9 cellular contexts compared by ENCODE assay signal in the genomic region with DNA sequence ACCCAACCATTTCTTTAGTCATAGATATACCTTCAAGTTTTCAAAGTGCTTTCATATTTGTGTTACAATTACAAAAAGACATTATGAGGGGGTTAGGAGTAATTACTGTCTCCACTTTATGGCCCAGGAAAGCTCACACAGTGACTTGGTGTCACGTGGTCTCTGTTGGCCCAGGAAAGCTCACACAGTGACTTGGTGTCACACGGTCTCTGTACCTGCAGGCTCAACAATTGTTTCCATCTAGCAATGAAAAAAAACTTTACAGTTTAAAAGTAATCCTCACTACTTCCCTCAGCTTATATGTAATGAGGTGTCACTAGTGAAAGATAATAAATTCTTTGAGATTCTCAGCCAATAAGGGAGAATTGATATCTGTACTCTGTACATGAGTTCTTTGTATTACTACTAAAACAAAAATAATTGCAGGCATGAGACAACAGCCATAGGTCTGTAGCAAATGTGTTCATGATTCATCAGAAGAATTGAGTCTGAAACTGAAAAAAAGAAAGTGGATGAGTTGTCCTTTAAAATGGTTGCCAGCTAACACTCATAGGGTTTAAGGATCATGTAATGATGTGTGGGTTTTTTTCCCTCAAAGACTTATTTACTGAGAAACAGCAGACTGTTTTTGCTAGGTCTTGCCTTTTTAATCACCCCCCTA. TPM values are rescaled to one million over a fixed set of nuclear protein-coding genes. Genes with fewer than 3 reads are reported as not detected.
A peak's percentile ranks its signal among the peaks of the same experiment; 100 is the strongest.
DNase-seq lines count a peak whose midpoint lies in the region; ATAC-seq, FAIRE-seq and TF ChIP-seq lines count a peak whose summit lies in the region.
"Had no signal": no experiment of that assay in that cellular context is flagged by ENCODE, and none has a peak within 500 bp of the region (broad histone marks: within the 10 kb centered on the region; RNA-seq: fewer than 3 reads in every experiment).

No MANE protein-coding gene starts in this region.

- ATAC-seq in HG03520 (IDR thresholded peaks at IDR 0.05; ENCODE audit: unreplicated experiment), result peak; percentile 54
- no peak for ATAC-seq in GM18909 (IDR thresholded peaks at IDR 0.05; ENCODE audit: poor library complexity, unreplicated experiment)
- ATAC-seq in upper lobe of left lung (ENCODE audit: low FRiP score in 2 of 2), result no peak
- no peak for ATAC-seq in GM21825 (IDR thresholded peaks at IDR 0.05; ENCODE audit: unreplicated experiment)

- 82 to 89% methylated on average over 2 of the region's 2 CpGs for WGBS in upper lobe of left lung, 2 donors

- H3K4me2 ChIP-seq in skeletal muscle satellite cell (ENCODE audit: low read length), result peak overlapping the region; percentile 63

- DNase-seq in GM18507 (ENCODE audit: extremely low spot score, insufficient read length, low read depth) (no peak), amniotic epithelial cell (ENCODE audit: low read depth) (peak; percentile 67), upper lobe of left lung (no peak), iPS-NIHi11 (ENCODE audit: low spot score) (no peak)
- DNase-seq: activated CD8-positive, alpha-beta memory T cell treated with anti-CD3 and anti-CD28 coated beads for 24 hours had no signal

- TF ChIP-seq EP300 in upper lobe of left lung (IDR thresholded peaks at IDR 0.05), result no peak

- peak; percentile 67 for FAIRE-seq in GM18507 (lab: Jason Lieb, UNC)

- TF ChIP-seq POLR2A in upper lobe of left lung (IDR thresholded peaks at IDR 0.05), result no peak

- H3K4me3 ChIP-seq in skeletal muscle satellite cell (ENCODE audit: low read length), result peak overlapping the region; percentile 42
- no peak overlapping the region for H3K4me3 ChIP-seq in upper lobe of left lung

- H3K27me3 ChIP-seq in skeletal muscle satellite cell (ENCODE audit: control insufficient read depth, insufficient read depth, low read length), result no peaks in the 10 kb centered on the region
- no peaks in the 10 kb centered on the region for H3K27me3 ChIP-seq in upper lobe of left lung

- peak overlapping the region; percentile 52 for H3K9ac ChIP-seq in skeletal muscle satellite cell (ENCODE audit: low read depth, low read length)

- H3K27ac ChIP-seq in upper lobe of left lung, result peak overlapping the region in 1 of 4 donors; percentile 59

- H3K36me3 ChIP-seq in skeletal muscle satellite cell (ENCODE audit: insufficient read depth, low read length) (no peaks in the 10 kb centered on the region), upper lobe of left lung (no peaks in the 10 kb centered on the region)

- peaks cover 38% of the 10 kb centered on the region for H3K4me1 ChIP-seq in skeletal muscle satellite cell (ENCODE audit: control insufficient read depth, insufficient read depth, low read length)
- H3K4me1 ChIP-seq in upper lobe of left lung, result peaks cover 41 to 60% (median 49%) of the 10 kb centered on the region in 4 donors

- no peaks in the 10 kb centered on the region for H3K9me3 ChIP-seq in skeletal muscle satellite cell (replicated peaks; ENCODE audit: low read length)
- H3K9me3 ChIP-seq in upper lobe of left lung, result no peaks in the 10 kb centered on the region

- no peak for TF ChIP-seq CTCF in upper lobe of left lung (IDR thresholded peaks at IDR 0.05)

RNA-seq across cellular contexts. Expression of a gene that starts 10.9 kb away (rescaled TPM):
- 75.8 and 79.1 TPM in 2 replicates for total RNA-seq in skeletal muscle satellite cell (2012; rRNA removed)
- total RNA-seq in upper lobe of left lung, result 100 to 1,000 TPM in 4 of 6 donors, 10 to 100 TPM in 2; 76.1 to 160 (median 134) TPM

RNA-seq across cellular contexts. Expression of a gene that starts 35.3 kb away (rescaled TPM):
- total RNA-seq in skeletal muscle satellite cell (2012; rRNA removed), result 60.9 and 71.7 TPM in 2 replicates
- total RNA-seq in upper lobe of left lung, result 100 to 1,000 TPM in 4 of 6 donors, 10 to 100 TPM in 2; 78.8 to 205 (median 126) TPM

RNA-seq across cellular contexts. Expression of a gene that starts 43.6 kb away (rescaled TPM):
- total RNA-seq in skeletal muscle satellite cell (2012; rRNA removed), result 53.5 and 64.9 TPM in 2 replicates
- total RNA-seq in upper lobe of left lung, result 100 to 1,000 TPM in 1 of 6 donors, 10 to 100 TPM in 5; 37.6 to 105 (median 57.0) TPM
